1 cellular context compared by ENCODE assay signal in the genomic region with DNA sequence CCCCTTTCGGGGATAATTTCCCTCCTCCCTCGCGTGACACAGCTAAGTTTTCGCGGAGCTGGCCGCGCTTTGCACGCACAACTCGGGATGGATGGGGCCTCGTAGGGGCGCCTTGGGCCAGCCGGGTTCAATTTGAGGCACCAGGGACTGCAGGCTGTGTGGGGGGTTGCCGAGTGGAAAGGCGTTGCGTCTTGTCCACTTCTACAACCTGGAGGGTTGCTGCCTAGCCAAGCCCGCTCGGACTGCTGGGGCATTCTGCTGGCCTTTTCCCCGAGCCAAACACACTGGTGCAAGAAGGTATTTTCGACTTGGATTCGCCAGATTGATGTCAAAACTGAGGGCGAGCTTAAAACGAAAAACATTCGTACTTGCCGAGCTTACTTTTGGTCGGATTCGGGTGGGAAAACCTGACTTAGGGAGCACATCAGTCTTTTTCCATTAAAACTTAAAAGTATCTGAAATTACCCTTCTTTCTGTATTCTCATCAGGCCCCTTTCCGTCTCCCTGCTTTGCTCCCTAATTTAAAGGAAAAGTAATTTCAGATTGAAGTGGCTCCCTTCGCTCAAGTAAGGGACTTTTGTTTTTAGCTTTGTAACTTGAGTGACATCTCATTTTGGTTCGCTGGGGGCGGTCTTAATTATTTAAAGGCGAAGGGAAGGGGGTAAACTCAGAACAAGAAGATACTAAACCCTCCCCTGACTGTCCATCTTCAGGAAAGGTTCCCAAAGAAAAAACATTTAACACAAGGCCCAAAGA.
TF ChIP-seq lines count a peak whose summit lies in the region.

No MANE protein-coding gene starts in this region.

TF ChIP-seq in HepG2, 621 proteins besides CTCF, POLR2A, EP300 and RAD21 (continued from another document and continues in another):
- TF ChIP-seq ZNF468 (CRISPR knock-in tag; IDR thresholded peaks at IDR 0.05) (no peak), ZMAT3 (CRISPR knock-in tag; conservative IDR thresholded peaks at IDR 0.05) (peak; percentile 56; the same call in 1 of the 2 replicates), ZNF891 (CRISPR knock-in tag; IDR thresholded peaks at IDR 0.05) (0 out of 2 replicates have a peak, but pooled peaks have one; percentile 29), SMARCC2 (IDR thresholded peaks at IDR 0.05) (no peak), NFYC (CRISPR knock-in tag; IDR thresholded peaks at IDR 0.05) (no peak), ZFX (CRISPR knock-in tag; IDR thresholded peaks at IDR 0.05; ENCODE audit: low read depth) (0 out of 2 replicates have a peak, but pooled peaks have one; percentile 15), DNMT3B (CRISPR knock-in tag; conservative IDR thresholded peaks at IDR 0.05) (0 out of 2 replicates have a peak, but pooled peaks have one; percentile 32), GZF1 (CRISPR knock-in tag; IDR thresholded peaks at IDR 0.05) (no peak), ZNF558 (CRISPR knock-in tag; IDR thresholded peaks at IDR 0.05; ENCODE audit: borderline replicate concordance) (no peak), ZNF766 (CRISPR knock-in tag; IDR thresholded peaks at IDR 0.05; ENCODE audit: borderline replicate concordance) (no peak), ATF2 (CRISPR knock-in tag; IDR thresholded peaks at IDR 0.05) (peak; percentile 32; the same call in 1 of the 2 replicates), ZNF768 (CRISPR knock-in tag; IDR thresholded peaks at IDR 0.05) (peak; percentile 38; the same call in 1 of the 2 replicates), ZNF431 (CRISPR knock-in tag; IDR thresholded peaks at IDR 0.05; ENCODE audit: borderline replicate concordance, low read depth) (no peak), TGIF2 (CRISPR knock-in tag; IDR thresholded peaks at IDR 0.05) (0 out of 2 replicates have a peak, but pooled peaks have one; percentile 50), HDAC1 (CRISPR knock-in tag; IDR thresholded peaks at IDR 0.05) (peak; percentile 54), ZSCAN22 (CRISPR knock-in tag; IDR thresholded peaks at IDR 0.05) (no peak), ZFP82 (CRISPR knock-in tag; IDR thresholded peaks at IDR 0.05; ENCODE audit: borderline replicate concordance) (no peak), ZBTB21 (CRISPR knock-in tag; IDR thresholded peaks at IDR 0.05) (no peak), IRF2 (CRISPR knock-in tag; IDR thresholded peaks at IDR 0.05) (no peak), TEF (CRISPR knock-in tag; IDR thresholded peaks at IDR 0.05) (no peak), SNAPC5 (CRISPR knock-in tag; IDR thresholded peaks at IDR 0.05; ENCODE audit: borderline replicate concordance) (no peak), POLR2G (IDR thresholded peaks at IDR 0.05; ENCODE audit: low read depth, low read length) (peak; percentile 73), MAFG (CRISPR knock-in tag; IDR thresholded peaks at IDR 0.05) (no peak), RXRB (CRISPR knock-in tag; IDR thresholded peaks at IDR 0.05; ENCODE audit: borderline replicate concordance) (peak; percentile 13; the same call in 1 of the 2 replicates), ZSCAN29 (CRISPR knock-in tag; conservative IDR thresholded peaks at IDR 0.05) (no peak), SKI (IDR thresholded peaks at IDR 0.05; ENCODE audit: partially characterized antibody) (no peak), ZNF691 (CRISPR knock-in tag; IDR thresholded peaks at IDR 0.05; ENCODE audit: borderline replicate concordance, low read depth) (no peak), ARID5B (CRISPR knock-in tag; IDR thresholded peaks at IDR 0.05) (peak; percentile 43; the same call in 1 of the 2 replicates)
- TF ChIP-seq, protein P1, sequence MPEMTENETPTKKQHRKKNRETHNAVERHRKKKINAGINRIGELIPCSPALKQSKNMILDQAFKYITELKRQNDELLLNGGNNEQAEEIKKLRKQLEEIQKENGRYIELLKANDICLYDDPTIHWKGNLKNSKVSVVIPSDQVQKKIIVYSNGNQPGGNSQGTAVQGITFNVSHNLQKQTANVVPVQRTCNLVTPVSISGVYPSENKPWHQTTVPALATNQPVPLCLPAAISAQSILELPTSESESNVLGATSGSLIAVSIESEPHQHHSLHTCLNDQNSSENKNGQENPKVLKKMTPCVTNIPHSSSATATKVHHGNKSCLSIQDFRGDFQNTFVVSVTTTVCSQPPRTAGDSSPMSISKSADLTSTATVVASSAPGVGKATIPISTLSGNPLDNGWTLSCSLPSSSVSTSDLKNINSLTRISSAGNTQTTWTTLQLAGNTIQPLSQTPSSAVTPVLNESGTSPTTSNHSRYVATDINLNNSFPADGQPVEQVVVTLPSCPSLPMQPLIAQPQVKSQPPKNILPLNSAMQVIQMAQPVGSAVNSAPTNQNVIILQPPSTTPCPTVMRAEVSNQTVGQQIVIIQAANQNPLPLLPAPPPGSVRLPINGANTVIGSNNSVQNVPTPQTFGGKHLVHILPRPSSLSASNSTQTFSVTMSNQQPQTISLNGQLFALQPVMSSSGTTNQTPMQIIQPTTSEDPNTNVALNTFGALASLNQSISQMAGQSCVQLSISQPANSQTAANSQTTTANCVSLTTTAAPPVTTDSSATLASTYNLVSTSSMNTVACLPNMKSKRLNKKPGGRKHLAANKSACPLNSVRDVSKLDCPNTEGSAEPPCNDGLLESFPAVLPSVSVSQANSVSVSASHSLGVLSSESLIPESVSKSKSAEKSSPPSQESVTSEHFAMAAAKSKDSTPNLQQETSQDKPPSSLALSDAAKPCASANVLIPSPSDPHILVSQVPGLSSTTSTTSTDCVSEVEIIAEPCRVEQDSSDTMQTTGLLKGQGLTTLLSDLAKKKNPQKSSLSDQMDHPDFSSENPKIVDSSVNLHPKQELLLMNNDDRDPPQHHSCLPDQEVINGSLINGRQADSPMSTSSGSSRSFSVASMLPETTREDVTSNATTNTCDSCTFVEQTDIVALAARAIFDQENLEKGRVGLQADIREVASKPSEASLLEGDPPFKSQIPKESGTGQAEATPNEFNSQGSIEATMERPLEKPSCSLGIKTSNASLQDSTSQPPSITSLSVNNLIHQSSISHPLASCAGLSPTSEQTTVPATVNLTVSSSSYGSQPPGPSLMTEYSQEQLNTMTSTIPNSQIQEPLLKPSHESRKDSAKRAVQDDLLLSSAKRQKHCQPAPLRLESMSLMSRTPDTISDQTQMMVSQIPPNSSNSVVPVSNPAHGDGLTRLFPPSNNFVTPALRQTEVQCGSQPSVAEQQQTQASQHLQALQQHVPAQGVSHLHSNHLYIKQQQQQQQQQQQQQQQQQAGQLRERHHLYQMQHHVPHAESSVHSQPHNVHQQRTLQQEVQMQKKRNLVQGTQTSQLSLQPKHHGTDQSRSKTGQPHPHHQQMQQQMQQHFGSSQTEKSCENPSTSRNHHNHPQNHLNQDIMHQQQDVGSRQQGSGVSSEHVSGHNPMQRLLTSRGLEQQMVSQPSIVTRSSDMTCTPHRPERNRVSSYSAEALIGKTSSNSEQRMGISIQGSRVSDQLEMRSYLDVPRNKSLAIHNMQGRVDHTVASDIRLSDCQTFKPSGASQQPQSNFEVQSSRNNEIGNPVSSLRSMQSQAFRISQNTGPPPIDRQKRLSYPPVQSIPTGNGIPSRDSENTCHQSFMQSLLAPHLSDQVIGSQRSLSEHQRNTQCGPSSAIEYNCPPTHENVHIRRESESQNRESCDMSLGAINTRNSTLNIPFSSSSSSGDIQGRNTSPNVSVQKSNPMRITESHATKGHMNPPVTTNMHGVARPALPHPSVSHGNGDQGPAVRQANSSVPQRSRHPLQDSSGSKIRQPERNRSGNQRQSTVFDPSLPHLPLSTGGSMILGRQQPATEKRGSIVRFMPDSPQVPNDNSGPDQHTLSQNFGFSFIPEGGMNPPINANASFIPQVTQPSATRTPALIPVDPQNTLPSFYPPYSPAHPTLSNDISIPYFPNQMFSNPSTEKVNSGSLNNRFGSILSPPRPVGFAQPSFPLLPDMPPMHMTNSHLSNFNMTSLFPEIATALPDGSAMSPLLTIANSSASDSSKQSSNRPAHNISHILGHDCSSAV (CRISPR knock-in tag; IDR thresholded peaks at IDR 0.05; ENCODE audit: borderline replicate concordance) = no peak
- TF ChIP-seq, protein P2, sequence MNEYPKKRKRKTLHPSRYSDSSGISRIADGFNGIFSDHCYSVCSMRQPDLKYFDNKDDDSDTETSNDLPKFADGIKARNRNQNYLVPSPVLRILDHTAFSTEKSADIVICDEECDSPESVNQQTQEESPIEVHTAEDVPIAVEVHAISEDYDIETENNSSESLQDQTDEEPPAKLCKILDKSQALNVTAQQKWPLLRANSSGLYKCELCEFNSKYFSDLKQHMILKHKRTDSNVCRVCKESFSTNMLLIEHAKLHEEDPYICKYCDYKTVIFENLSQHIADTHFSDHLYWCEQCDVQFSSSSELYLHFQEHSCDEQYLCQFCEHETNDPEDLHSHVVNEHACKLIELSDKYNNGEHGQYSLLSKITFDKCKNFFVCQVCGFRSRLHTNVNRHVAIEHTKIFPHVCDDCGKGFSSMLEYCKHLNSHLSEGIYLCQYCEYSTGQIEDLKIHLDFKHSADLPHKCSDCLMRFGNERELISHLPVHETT (CRISPR knock-in tag; conservative IDR thresholded peaks at IDR 0.05) = 0 out of 2 replicates have a peak, but pooled peaks have one; percentile 18
- TF ChIP-seq, protein P3, sequence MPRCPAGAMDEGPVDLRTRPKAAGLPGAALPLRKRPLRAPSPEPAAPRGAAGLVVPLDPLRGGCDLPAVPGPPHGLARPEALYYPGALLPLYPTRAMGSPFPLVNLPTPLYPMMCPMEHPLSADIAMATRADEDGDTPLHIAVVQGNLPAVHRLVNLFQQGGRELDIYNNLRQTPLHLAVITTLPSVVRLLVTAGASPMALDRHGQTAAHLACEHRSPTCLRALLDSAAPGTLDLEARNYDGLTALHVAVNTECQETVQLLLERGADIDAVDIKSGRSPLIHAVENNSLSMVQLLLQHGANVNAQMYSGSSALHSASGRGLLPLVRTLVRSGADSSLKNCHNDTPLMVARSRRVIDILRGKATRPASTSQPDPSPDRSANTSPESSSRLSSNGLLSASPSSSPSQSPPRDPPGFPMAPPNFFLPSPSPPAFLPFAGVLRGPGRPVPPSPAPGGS (CRISPR knock-in tag; IDR thresholded peaks at IDR 0.05) = no peak; the same call in 1 of the 2 replicates
- TF ChIP-seq, protein P4, sequence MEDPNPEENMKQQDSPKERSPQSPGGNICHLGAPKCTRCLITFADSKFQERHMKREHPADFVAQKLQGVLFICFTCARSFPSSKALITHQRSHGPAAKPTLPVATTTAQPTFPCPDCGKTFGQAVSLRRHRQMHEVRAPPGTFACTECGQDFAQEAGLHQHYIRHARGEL (CRISPR knock-in tag; IDR thresholded peaks at IDR 0.05) = no peak
- TF ChIP-seq, protein P5, sequence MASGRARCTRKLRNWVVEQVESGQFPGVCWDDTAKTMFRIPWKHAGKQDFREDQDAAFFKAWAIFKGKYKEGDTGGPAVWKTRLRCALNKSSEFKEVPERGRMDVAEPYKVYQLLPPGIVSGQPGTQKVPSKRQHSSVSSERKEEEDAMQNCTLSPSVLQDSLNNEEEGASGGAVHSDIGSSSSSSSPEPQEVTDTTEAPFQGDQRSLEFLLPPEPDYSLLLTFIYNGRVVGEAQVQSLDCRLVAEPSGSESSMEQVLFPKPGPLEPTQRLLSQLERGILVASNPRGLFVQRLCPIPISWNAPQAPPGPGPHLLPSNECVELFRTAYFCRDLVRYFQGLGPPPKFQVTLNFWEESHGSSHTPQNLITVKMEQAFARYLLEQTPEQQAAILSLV (CRISPR knock-in tag; IDR thresholded peaks at IDR 0.05; ENCODE audit: borderline replicate concordance) = no peak; the same call in 1 of the 2 replicates
